In the genomic region with DNA sequence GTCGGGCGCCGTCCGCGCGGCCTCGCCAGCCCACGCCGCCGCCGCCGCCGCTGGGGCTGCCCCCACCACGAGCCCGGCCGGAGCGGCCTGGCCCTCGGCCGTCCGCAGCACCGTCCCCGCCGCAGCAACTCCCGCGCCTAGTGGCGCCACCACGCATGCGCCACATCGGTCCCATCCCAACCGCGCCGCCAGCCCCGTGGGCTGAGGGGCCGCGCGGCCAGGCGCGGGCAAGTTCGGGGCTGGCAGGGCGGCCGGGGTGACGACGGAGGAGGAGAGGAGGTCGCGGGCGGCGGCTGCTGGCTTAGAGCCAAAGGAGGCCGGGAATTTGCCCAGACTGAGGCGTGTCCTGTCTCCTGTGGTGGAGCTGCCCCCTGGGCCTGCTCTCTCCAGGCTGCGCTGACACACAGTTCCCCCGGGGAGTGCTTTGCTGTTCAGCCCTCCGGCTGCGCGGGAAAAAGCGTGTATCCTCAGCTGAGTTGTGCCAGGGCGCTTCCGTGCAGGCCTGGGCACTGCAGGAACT, we compare ENCODE assay signal across 8 cellular contexts. TPM values are rescaled to one million over a fixed set of nuclear protein-coding genes. Genes with fewer than 3 reads are reported as not detected.
DNase-seq lines count a peak whose midpoint lies in the region; ATAC-seq and TF ChIP-seq lines count a peak whose summit lies in the region.

Gene TUSC1, minus strand, starts transcription at position 298 of the 520 bp plus-strand sequence. Its CDS starts 132 bp downstream, at position 166.

- no peaks in the 10 kb centered on the region for H3K4me1 ChIP-seq in urinary bladder (ENCODE audit: insufficient read depth)

- no peaks in the 10 kb centered on the region for H3K9me3 ChIP-seq in CD4-positive, alpha-beta T cell (ENCODE audit: control insufficient read depth, low read length)

- peaks cover 8% of the 10 kb centered on the region for H3K27me3 ChIP-seq in CD4-positive, alpha-beta T cell (ENCODE audit: control insufficient read depth, insufficient read depth, low read length)

- intact Hi-C loops in CD4-positive, alpha-beta T cell (cut with DNase I, micrococcal nuclease) = no loop called here

- H3K4me3 ChIP-seq in fibroblast of the aortic adventitia (ENCODE audit: low read depth, low read length) (peak within 1 kb of the TSS; percentile 76), urinary bladder (ENCODE audit: low read depth, low read length) (peak within 1 kb of the TSS; percentile 66)

- H3K27ac ChIP-seq in CD4-positive, alpha-beta T cell (ENCODE audit: low read depth, low read length) = no peak within 1 kb of the TSS
- peak within 1 kb of the TSS; percentile 97 for H3K27ac ChIP-seq in urinary bladder (ENCODE audit: low read depth)

- peak within 1 kb of the TSS; percentile 76 for H3K4me3 Mint-ChIP-seq in CD4-positive, alpha-beta T cell

- H3K9me3 Mint-ChIP-seq in CD4-positive, alpha-beta T cell = peaks cover 6% of the 10 kb centered on the region

- H3K27me3 Mint-ChIP-seq in CD4-positive, alpha-beta T cell = peaks cover 22% of the 10 kb centered on the region

- CTCF ChIA-PET in CD4-positive, alpha-beta T cell (lab: Charles Lee) = no interaction called here

- ATAC-seq in CD4-positive, alpha-beta T cell (ENCODE audit: poor library complexity) = no peak
- peak; percentile 60 for ATAC-seq in GM21576 (IDR thresholded peaks at IDR 0.05; ENCODE audit: unreplicated experiment)

- WGBS in urinary bladder = under 1% methylated on average over 57 of the region's 57 CpGs

- H3K27ac Mint-ChIP-seq in CD4-positive, alpha-beta T cell = no peak within 1 kb of the TSS

- no peaks in the 10 kb centered on the region for H3K36me3 Mint-ChIP-seq in CD4-positive, alpha-beta T cell (ENCODE audit: low read depth)

- POLR2A ChIA-PET in CD4-positive, alpha-beta T cell (lab: Charles Lee) = no interaction called here

- no peaks in the 10 kb centered on the region for H3K36me3 ChIP-seq in urinary bladder (ENCODE audit: insufficient read depth)

- H3K4me1 Mint-ChIP-seq in CD4-positive, alpha-beta T cell (ENCODE audit: low read depth) = no peaks in the 10 kb centered on the region

- DNase-seq in CD4-positive, alpha-beta T cell = peak in 1 of 10 experiments; percentile 4
- DNase-seq in NCI-H146 treated with DMSO at 0.1 percent for 48 hours (lab: John Stamatoyannopoulos, UW; ENCODE audit: unreplicated experiment) (peak; percentile 49), fibroblast of the aortic adventitia (ENCODE audit: low read depth) (peak; percentile 81), myocyte (ENCODE audit: low read depth) (peak; percentile 80), NCI-H774 (lab: John Stamatoyannopoulos, UW) (no peak)
- peak; percentile 49 for DNase-seq in activated CD8-positive, alpha-beta memory T cell treated with anti-CD3 and anti-CD28 coated beads, Interleukin-2, amount 50 U/mL, for 48 hours

- TF ChIP-seq CTCF in CD4-positive, alpha-beta T cell (IDR thresholded peaks at IDR 0.05) = no peak
- no peak for TF ChIP-seq CTCF in fibroblast of the aortic adventitia (IDR thresholded peaks at IDR 0.05; ENCODE audit: insufficient read depth, low read length)

RNA-seq across cellular contexts. Expression of gene TUSC1, which starts in this region (rescaled TPM):
- under 1 TPM; 0.14 TPM for total RNA-seq in CD4-positive, alpha-beta T cell
- total RNA-seq in fibroblast of the aortic adventitia (ENCODE audit: low replicate concordance) (10.5 and 11.3 TPM in 2 replicates), myocyte (13.6 and 18.6 TPM in 2 replicates), urinary bladder (9.0 TPM)
- polyA plus RNA-seq in myocyte (2012) = 6.9 TPM
- 24.6 TPM for polyA plus RNA-seq in urinary bladder
